Comparison of ENCODE assay signal across 8 cellular contexts in the genomic region with DNA sequence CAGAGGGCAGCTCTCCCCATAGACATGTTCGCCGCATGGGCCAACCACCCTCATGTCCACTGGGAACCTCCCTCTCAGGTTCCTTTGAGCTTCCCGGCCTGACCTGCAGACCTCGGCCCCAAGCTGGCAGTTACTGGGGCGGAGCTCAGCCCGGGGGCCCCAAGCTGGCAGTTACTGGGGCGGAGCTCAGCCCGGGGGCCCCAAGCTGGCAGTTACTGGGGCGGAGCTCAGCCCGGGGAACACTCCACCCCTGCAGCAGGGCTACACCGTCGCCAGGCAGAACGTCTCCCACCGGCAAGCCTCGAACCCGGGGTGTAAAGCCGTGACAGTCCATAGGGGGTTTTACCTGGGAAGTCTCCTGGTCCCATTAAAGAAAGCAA. TPM values are rescaled to one million over a fixed set of nuclear protein-coding genes. Genes with fewer than 3 reads are reported as not detected.
DNase-seq lines count a peak whose midpoint lies in the region; ATAC-seq and TF ChIP-seq lines count a peak whose summit lies in the region.
"Not testable (repeated sequence)": the region's sequence is repeated elsewhere in the genome, so short reads cannot be mapped to it uniquely, and the experiment has no call there.

No MANE protein-coding gene starts in this region.

- POLR2A ChIA-PET in activated CD4-positive, alpha-beta memory T cell treated with anti-CD3 and anti-CD28 coated beads, Interleukin-2, amount 10 ng/mL, durations not matched to agents 7 days and 5 days (lab: Charles Lee) = interaction anchor here (1.0 to 1.1 kb wide), 2 partner anchors 8 to 90 kb away, joined by 3 to 4 read pairs; no protein-coding TSS in a partner anchor
- POLR2A ChIA-PET in naive thymus-derived CD8-positive, alpha-beta T cell (lab: Charles Lee) = interaction anchor here (0.5 to 3.9 kb wide), 14 partner anchors 8 to 422 kb away, joined by 3 to 17 read pairs (median 4); a partner anchor contains a TSS

- H3K27me3 ChIP-seq in DOHH2 (ENCODE audit: control insufficient read depth, low read length); effector memory CD4-positive, alpha-beta T cell (replicated peaks; ENCODE audit: control insufficient read depth, insufficient read depth, low read length, poor library complexity, severe bottlenecking); thymus (ENCODE audit: control insufficient read depth, insufficient read depth): not testable (repeated sequence)

- TF ChIP-seq CTCF in DOHH2 (IDR thresholded peaks at IDR 0.05; ENCODE audit: low read depth, low read length, poor library complexity, severe bottlenecking) = not testable (repeated sequence)

- peak overlapping the region; percentile 67 for H3K4me3 ChIP-seq in DOHH2 (ENCODE audit: low read length)
- not testable (repeated sequence) for H3K4me3 ChIP-seq in effector memory CD4-positive, alpha-beta T cell (ENCODE audit: insufficient read depth, low read depth, low read length, poor library complexity, severe bottlenecking)
- peak overlapping the region; percentile 50 for H3K4me3 ChIP-seq in thymus (ENCODE audit: low read length)

- H3F3A ChIP-seq in DOHH2 (ENCODE audit: control insufficient read depth, insufficient read depth) = peaks cover 11% of the 10 kb centered on the region

- H3K27ac ChIP-seq in DOHH2 (ENCODE audit: low read depth, low read length) (peak overlapping the region; percentile 69), thymus (ENCODE audit: low read depth) (peak overlapping the region; percentile 94)
- peak overlapping the region; percentile 53 for H3K27ac ChIP-seq in effector memory CD4-positive, alpha-beta T cell (ENCODE audit: insufficient read depth, low read length, poor library complexity, severe bottlenecking)

- H3K36me3 ChIP-seq in DOHH2 (ENCODE audit: control insufficient read depth, low read length); effector memory CD4-positive, alpha-beta T cell (ENCODE audit: control insufficient read depth, insufficient read depth, low read length); thymus (ENCODE audit: control insufficient read depth, insufficient read depth): not testable (repeated sequence)

- DNase-seq in Kasumi-1 (lab: John Stamatoyannopoulos, UW) (peak; percentile 82 to 85), NOMO-1 treated with dmso at 0.1 percent for 144 hours (lab: John Stamatoyannopoulos, UW; ENCODE audit: unreplicated experiment) (peak; percentile 72)
- DNase-seq in T-helper 2 cell treated with Interferon-gamma antibody and Interleukin-4, amounts not matched to agents 5 μg/mL and 100 μg/mL, for 36 hours (ENCODE audit: low spot score); activated CD4-positive, alpha-beta memory T cell treated with anti-CD3 and anti-CD28 coated beads, Interleukin-2, amount 10 ng/mL, durations not matched to agents 7 days and 5 days; effector memory CD4-positive, alpha-beta T cell; naive thymus-derived CD8-positive, alpha-beta T cell: not testable (repeated sequence)

- not testable (repeated sequence) for H4K20me1 ChIP-seq in DOHH2 (ENCODE audit: control insufficient read depth, insufficient read depth, low read depth, low read length)

- peak overlapping the region; percentile 67 for H3K27ac Mint-ChIP-seq in T-helper 2 cell treated with Interferon-gamma antibody and Interleukin-4, amounts not matched to agents 5 μg/mL and 100 μg/mL, for 36 hours
- peak overlapping the region; percentile 63 for H3K27ac Mint-ChIP-seq in activated CD4-positive, alpha-beta memory T cell treated with anti-CD3 and anti-CD28 coated beads, Interleukin-2, amount 10 ng/mL, durations not matched to agents 7 days and 5 days
- H3K27ac Mint-ChIP-seq in naive thymus-derived CD8-positive, alpha-beta T cell = peak overlapping the region in 9 of 10 donors; percentile 10 to 92 (median 57)

- H3K9me3 Mint-ChIP-seq in T-helper 2 cell treated with Interferon-gamma antibody and Interleukin-4, amounts not matched to agents 5 μg/mL and 100 μg/mL, for 36 hours; activated CD4-positive, alpha-beta memory T cell treated with anti-CD3 and anti-CD28 coated beads, Interleukin-2, amount 10 ng/mL, durations not matched to agents 7 days and 5 days; naive thymus-derived CD8-positive, alpha-beta T cell: not testable (repeated sequence)

- H3K4me2 ChIP-seq in DOHH2 (ENCODE audit: low read length) = peak overlapping the region; percentile 77

- not testable (repeated sequence) for H3K9me2 ChIP-seq in DOHH2 (replicated peaks; ENCODE audit: control insufficient read depth, low read length)

- 3% methylated on average over 17 of the region's 17 CpGs for WGBS in thymus

- CTCF ChIA-PET in activated CD4-positive, alpha-beta memory T cell treated with anti-CD3 and anti-CD28 coated beads, Interleukin-2, amount 10 ng/mL, durations not matched to agents 7 days and 5 days (lab: Charles Lee) = interaction anchor here (0.6 to 2.1 kb wide), 3 partner anchors 11 to 53 kb away, joined by 3 to 7 read pairs (median 3); no protein-coding TSS in a partner anchor

- peaks cover 42% of the 10 kb centered on the region for H3K4me1 Mint-ChIP-seq in T-helper 2 cell treated with Interferon-gamma antibody and Interleukin-4, amounts not matched to agents 5 μg/mL and 100 μg/mL, for 36 hours (ENCODE audit: low read depth)
- H3K4me1 Mint-ChIP-seq in activated CD4-positive, alpha-beta memory T cell treated with anti-CD3 and anti-CD28 coated beads, Interleukin-2, amount 10 ng/mL, durations not matched to agents 7 days and 5 days = peaks cover 56% of the 10 kb centered on the region
- peaks cover 15 to 65% (median 56%) of the 10 kb centered on the region in 4 donors for H3K4me1 Mint-ChIP-seq in naive thymus-derived CD8-positive, alpha-beta T cell

- peak overlapping the region; percentile 54 for H3K4me3 Mint-ChIP-seq in T-helper 2 cell treated with Interferon-gamma antibody and Interleukin-4, amounts not matched to agents 5 μg/mL and 100 μg/mL, for 36 hours
- H3K4me3 Mint-ChIP-seq in activated CD4-positive, alpha-beta memory T cell treated with anti-CD3 and anti-CD28 coated beads, Interleukin-2, amount 10 ng/mL, durations not matched to agents 7 days and 5 days = peak overlapping the region; percentile 56
- peak overlapping the region in 7 of 10 donors; percentile 19 to 83 (median 61) for H3K4me3 Mint-ChIP-seq in naive thymus-derived CD8-positive, alpha-beta T cell

- not testable (repeated sequence) for H3K9me3 ChIP-seq in DOHH2 (ENCODE audit: control insufficient read depth, insufficient read depth, low read length); effector memory CD4-positive, alpha-beta T cell (ENCODE audit: control insufficient read depth, low read length); thymus (ENCODE audit: control insufficient read depth)

- peak in 1 of 2 donors; percentile 46 for ATAC-seq in naive thymus-derived CD8-positive, alpha-beta T cell

- not testable (repeated sequence) for H3K27me3 Mint-ChIP-seq in T-helper 2 cell treated with Interferon-gamma antibody and Interleukin-4, amounts not matched to agents 5 μg/mL and 100 μg/mL, for 36 hours (ENCODE audit: low read depth); activated CD4-positive, alpha-beta memory T cell treated with anti-CD3 and anti-CD28 coated beads, Interleukin-2, amount 10 ng/mL, durations not matched to agents 7 days and 5 days; naive thymus-derived CD8-positive, alpha-beta T cell

- H3K4me1 ChIP-seq in DOHH2 (ENCODE audit: control insufficient read depth, low read length) (peaks cover 62% of the 10 kb centered on the region), thymus (ENCODE audit: control insufficient read depth, insufficient read depth, low read length) (peaks cover 54% of the 10 kb centered on the region)
- peaks cover 53% of the 10 kb centered on the region for H3K4me1 ChIP-seq in effector memory CD4-positive, alpha-beta T cell (ENCODE audit: control insufficient read depth, insufficient read depth, low read length, poor library complexity, severe bottlenecking)

- H3K79me2 ChIP-seq in DOHH2 (ENCODE audit: control insufficient read depth, low read length) = not testable (repeated sequence)

- not testable (repeated sequence) for H3K36me3 Mint-ChIP-seq in T-helper 2 cell treated with Interferon-gamma antibody and Interleukin-4, amounts not matched to agents 5 μg/mL and 100 μg/mL, for 36 hours (ENCODE audit: low read depth); activated CD4-positive, alpha-beta memory T cell treated with anti-CD3 and anti-CD28 coated beads, Interleukin-2, amount 10 ng/mL, durations not matched to agents 7 days and 5 days (ENCODE audit: low read depth); naive thymus-derived CD8-positive, alpha-beta T cell

RNA-seq across cellular contexts. Expression of a gene that starts 8.6 kb away (rescaled TPM):
- 100 to 1,000 TPM; 308 to 323 TPM for total RNA-seq in activated CD4-positive, alpha-beta memory T cell treated with anti-CD3 and anti-CD28 coated beads, Interleukin-2, amount 10 ng/mL, durations not matched to agents 7 days and 5 days
- 10 to 100 TPM; 90.0 to 94.5 TPM for total RNA-seq in naive thymus-derived CD8-positive, alpha-beta T cell
- polyA plus RNA-seq in naive thymus-derived CD8-positive, alpha-beta T cell = 1 to 10 TPM; 2.4 to 8.4 (median 5.7) TPM
- polyA plus RNA-seq in thymus = 115 TPM

RNA-seq across cellular contexts. Expression of a gene that starts 10.0 kb away (rescaled TPM):
- 100 to 1,000 TPM; 133 to 137 TPM for total RNA-seq in activated CD4-positive, alpha-beta memory T cell treated with anti-CD3 and anti-CD28 coated beads, Interleukin-2, amount 10 ng/mL, durations not matched to agents 7 days and 5 days
- under 1 TPM in 1 of 2 experiments, not detected in 1; 0.74 TPM for total RNA-seq in naive thymus-derived CD8-positive, alpha-beta T cell
- under 1 TPM; 0.13 to 0.46 (median 0.26) TPM for polyA plus RNA-seq in naive thymus-derived CD8-positive, alpha-beta T cell
- polyA plus RNA-seq in thymus = 1.4 TPM

RNA-seq across cellular contexts. Expression of a gene that starts 18.1 kb away (rescaled TPM):
- total RNA-seq in activated CD4-positive, alpha-beta memory T cell treated with anti-CD3 and anti-CD28 coated beads, Interleukin-2, amount 10 ng/mL, durations not matched to agents 7 days and 5 days = 100 to 1,000 TPM; 129 to 136 TPM
- total RNA-seq in naive thymus-derived CD8-positive, alpha-beta T cell = 100 to 1,000 TPM; 174 to 183 TPM
- 100 to 1,000 TPM; 428 to 492 (median 431) TPM for polyA plus RNA-seq in naive thymus-derived CD8-positive, alpha-beta T cell
- 122 TPM for polyA plus RNA-seq in thymus

Comparison
In these comparisons a context has a peak if more than half of its experiments do, and no peak if none do; other contexts are left out.
1. RNA of a gene that starts 10.0 kb away (total RNA-seq): 133 to 137 TPM in activated CD4-positive, alpha-beta memory T cell treated with anti-CD3 and anti-CD28 coated beads, Interleukin-2, amount 10 ng/mL, durations not matched to agents 7 days and 5 days; 0.74 TPM in naive thymus-derived CD8-positive, alpha-beta T cell; every median in the first group is over 10 times any median in the second.
2. Peak in every context shown above with its lines, with median percentiles within 50 percentile points of each other: H3K27ac ChIP-seq, H3K27ac Mint-ChIP-seq and H3K4me3 Mint-ChIP-seq.